Comparison of ENCODE assay signal across 10 cellular contexts in the genomic region with DNA sequence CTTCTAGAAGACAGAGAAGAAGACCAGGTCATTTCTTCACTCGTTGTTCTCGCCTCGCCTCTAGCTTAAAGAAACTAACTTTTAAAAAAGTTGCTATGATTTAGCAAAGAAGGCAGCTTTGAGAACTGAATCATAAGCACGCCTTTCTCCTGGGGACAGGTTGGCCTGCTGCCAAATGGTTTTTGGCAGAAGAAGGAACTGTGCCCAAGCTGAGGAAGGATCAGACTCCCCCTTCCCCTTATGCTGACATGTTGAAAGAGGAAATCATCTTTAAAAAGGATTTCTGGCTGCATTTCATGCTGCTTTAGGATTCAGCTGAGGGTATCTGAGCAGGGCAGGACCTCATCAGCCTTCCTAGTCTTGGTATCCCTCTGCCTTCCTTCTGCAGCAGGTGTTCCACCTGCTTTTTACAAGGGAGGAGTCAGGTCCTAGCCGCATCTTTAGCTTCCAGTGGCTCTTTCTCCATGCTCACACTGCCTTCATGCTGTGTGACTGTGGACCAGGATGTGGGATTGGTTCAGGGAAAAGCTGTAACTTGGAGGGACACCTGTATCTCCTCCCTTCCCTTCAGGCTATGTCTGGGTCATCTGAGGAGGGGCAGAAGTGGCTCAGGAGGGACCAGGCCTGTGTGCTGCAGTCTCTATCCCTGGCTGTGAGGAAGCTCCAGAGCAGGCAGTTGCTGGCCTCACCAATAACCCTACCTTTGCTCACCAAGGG. TPM values are rescaled to one million over a fixed set of nuclear protein-coding genes. Genes with fewer than 3 reads are reported as not detected.
DNase-seq lines count a peak whose midpoint lies in the region; FAIRE-seq and TF ChIP-seq lines count a peak whose summit lies in the region.
"Had no signal": no experiment of that assay in that cellular context is flagged by ENCODE, and none has a peak within 500 bp of the region (broad histone marks: within the 10 kb centered on the region; RNA-seq: fewer than 3 reads in every experiment).

No MANE protein-coding gene starts in this region.

- peak in 2 of 3 experiments; percentile 14 to 65 for DNase-seq in NCI-H1417 (lab: John Stamatoyannopoulos, UW)
- DNase-seq in NCI-H1417 treated with DMSO at 0.1 percent for 48 hours (lab: John Stamatoyannopoulos, UW), result no peak
- DNase-seq in amniotic epithelial cell (ENCODE audit: low read depth), result peak; percentile 56
- peak; percentile 23 to 59 for DNase-seq in hippocampal formation (lab: John Stamatoyannopoulos, UW)
- DNase-seq in thyroid gland, result peak; percentile 63 to 64
- DNase-seq in small intestine, result no peak
- DNase-seq in nephron progenitor cell, result no peak
- DNase-seq in glutamatergic neuron, result no peak

- no peak for TF ChIP-seq POLR2A in thyroid gland (IDR thresholded peaks at IDR 0.05)

- H3K4me1 Mint-ChIP-seq in nephron progenitor cell (peaks cover 19% of the 10 kb centered on the region), glutamatergic neuron (ENCODE audit: low read depth, unreplicated experiment) (peaks cover 37% of the 10 kb centered on the region)

- WGBS in thyroid gland, 2 donors, result 34 to 43% methylated on average over 5 of the region's 5 CpGs
- 54 to 70% (median 69%) methylated on average over 5 of the region's 5 CpGs for WGBS in small intestine, 3 donors

- no peak overlapping the region for H3K4me3 Mint-ChIP-seq in nephron progenitor cell
- H3K4me3 Mint-ChIP-seq in glutamatergic neuron (ENCODE audit: unreplicated experiment), result no peak overlapping the region

- intact Hi-C loops in thyroid gland (cut with DNase I), result no loop called here

- no peak for FAIRE-seq in small intestine (lab: Jason Lieb, UNC)

- no peak overlapping the region for H3K4me3 ChIP-seq in thyroid gland (replicated peaks in 1 of 3)
- no peak overlapping the region for H3K4me3 ChIP-seq in small intestine (ENCODE audit: low read depth in 1 of 2, low read length in 2 of 2)

- TF ChIP-seq CTCF in thyroid gland (IDR thresholded peaks at IDR 0.05) (no peak), nephron progenitor cell (IDR thresholded peaks at IDR 0.05) (no peak), glutamatergic neuron (IDR thresholded peaks at IDR 0.05; ENCODE audit: partially characterized antibody, unreplicated experiment) (no peak)

- H3K27ac Mint-ChIP-seq in nephron progenitor cell (no peak overlapping the region), glutamatergic neuron (ENCODE audit: unreplicated experiment) (no peak overlapping the region)

- H3K27me3 Mint-ChIP-seq in nephron progenitor cell (ENCODE audit: low read depth, poor library complexity), result no peaks in the 10 kb centered on the region
- no peaks in the 10 kb centered on the region for H3K27me3 Mint-ChIP-seq in glutamatergic neuron (ENCODE audit: unreplicated experiment)

- H3K9me3 Mint-ChIP-seq in nephron progenitor cell, result no peaks in the 10 kb centered on the region
- H3K9me3 Mint-ChIP-seq in glutamatergic neuron (ENCODE audit: unreplicated experiment), result peaks cover 4% of the 10 kb centered on the region

- H3K27me3 ChIP-seq in thyroid gland (no peaks in the 10 kb centered on the region), small intestine (ENCODE audit: control insufficient read depth in 2 of 2, insufficient read depth in 2 of 2, low read length in 2 of 2) (no peaks in the 10 kb centered on the region)
- H3K27me3 ChIP-seq: neutrophil had no signal

- peaks cover 7% of the 10 kb centered on the region for H3K36me3 Mint-ChIP-seq in nephron progenitor cell (ENCODE audit: low read depth)
- H3K36me3 Mint-ChIP-seq in glutamatergic neuron (ENCODE audit: unreplicated experiment), result no peaks in the 10 kb centered on the region

- peaks cover 0 to 11% of the 10 kb centered on the region in 2 donors for H3K4me1 ChIP-seq in thyroid gland
- H3K4me1 ChIP-seq in small intestine (ENCODE audit: control insufficient read depth in 2 of 2, insufficient read depth in 1 of 2, low read depth in 1 of 2, low read length in 1 of 2), result no peaks in the 10 kb centered on the region

- H3K36me3 ChIP-seq in thyroid gland, result no peaks in the 10 kb centered on the region
- H3K36me3 ChIP-seq in small intestine (ENCODE audit: control insufficient read depth in 2 of 2, insufficient read depth in 2 of 2, low read length in 2 of 2), result peaks cover 0 to 2% of the 10 kb centered on the region in 2 donors
- H3K36me3 ChIP-seq: neutrophil had no signal

- H3K27ac ChIP-seq in thyroid gland, result no peak overlapping the region
- H3K27ac ChIP-seq in small intestine (ENCODE audit: low read depth in 1 of 2, low read length in 1 of 2), result peak overlapping the region in 1 of 2 donors; percentile 19
- H3K27ac ChIP-seq: 22Rv1, neutrophil had no signal

- H3K9me3 ChIP-seq in thyroid gland, result no peaks in the 10 kb centered on the region
- H3K9me3 ChIP-seq in small intestine (ENCODE audit: control insufficient read depth, low read depth), result no peaks in the 10 kb centered on the region
- H3K9me3 ChIP-seq: neutrophil had no signal

RNA-seq across cellular contexts. Expression of a gene that starts 34.1 kb away (rescaled TPM):
- total RNA-seq in thyroid gland (10 to 100 TPM; 27.8 to 38.3 (median 32.2) TPM), glutamatergic neuron (ENCODE audit: unreplicated experiment) (6.9 TPM)
- 10 to 100 TPM; 15.1 to 24.3 (median 21.0) TPM for polyA plus RNA-seq in small intestine

Comparison
In these comparisons a context has a peak if more than half of its experiments do, and no peak if none do; other contexts are left out.
1. DNase-seq: peak in NCI-H1417 (2 of 3), amniotic epithelial cell (single experiment), hippocampal formation (2 of 2) and thyroid gland (2 of 2); none in NCI-H1417 treated with DMSO at 0.1 percent for 48 hours (single experiment), small intestine (single experiment), nephron progenitor cell (single experiment) and glutamatergic neuron (single experiment).